ENCODE assay signal across 1 cellular context in genomic region chr1:54464477-54465146, GRCh38.
TF ChIP-seq lines count a peak whose summit lies in the region.

No MANE protein-coding gene starts in this region.

TF ChIP-seq in K562, 482 proteins besides CTCF, POLR2A, EP300 and RAD21 (continued from another document and continues in another):
- no peak for TF ChIP-seq POLR3G (IDR thresholded peaks at IDR 0.05; ENCODE audit: extremely low read depth, insufficient read length, insufficient replicate concordance)
- TF ChIP-seq SP1 (CRISPR knock-in tag; IDR thresholded peaks at IDR 0.05) = peak; percentile 26; the same call in 1 of the 2 replicates
- no peak for TF ChIP-seq CCAR2 (IDR thresholded peaks at IDR 0.05; ENCODE audit: low read depth, low read length)
- no peak for TF ChIP-seq SP2 (IDR thresholded peaks at IDR 0.05; ENCODE audit: extremely low read depth, low read depth, low read length, poor library complexity, severe bottlenecking)
- TF ChIP-seq EP400 (IDR thresholded peaks at IDR 0.05) = peak; percentile 51; the same call in 1 of the 2 replicates
- TF ChIP-seq ETV1 (tag; conservative IDR thresholded peaks at IDR 0.05; ENCODE audit: low read depth) = peak; percentile 97
- TF ChIP-seq NFATC3 (IDR thresholded peaks at IDR 0.05) = no peak
- no peak for TF ChIP-seq RHOXF2B (CRISPR knock-in tag; conservative IDR thresholded peaks at IDR 0.05)
- TF ChIP-seq BCL6 (CRISPR knock-in tag; IDR thresholded peaks at IDR 0.05) = no peak
- TF ChIP-seq PRPF4 (IDR thresholded peaks at IDR 0.05; ENCODE audit: insufficient read depth, low read depth, low read length, poor library complexity, severe bottlenecking) = no peak
- TF ChIP-seq XRCC3 (IDR thresholded peaks at IDR 0.05) = no peak
- TF ChIP-seq SRSF3 (IDR thresholded peaks at IDR 0.05; ENCODE audit: insufficient read depth, low read length) = no peak
- TF ChIP-seq STAG1 (CRISPR knock-in tag; IDR thresholded peaks at IDR 0.05; ENCODE audit: borderline replicate concordance) = no peak
- no peak for TF ChIP-seq HBP1 (CRISPR knock-in tag; IDR thresholded peaks at IDR 0.05)
- peak; percentile 96 for TF ChIP-seq TAL1 (IDR thresholded peaks at IDR 0.05)
- TF ChIP-seq ZBTB8A (IDR thresholded peaks at IDR 0.05; ENCODE audit: partially characterized antibody) = no peak
- no peak for TF ChIP-seq ZNF324 (CRISPR knock-in tag; IDR thresholded peaks at IDR 0.05)
- TF ChIP-seq ZBED1 (IDR thresholded peaks at IDR 0.05) = peak; percentile 85; the same call in 1 of the 2 replicates
- no peak for TF ChIP-seq ZNF280A (IDR thresholded peaks at IDR 0.05; ENCODE audit: low read depth, partially characterized antibody)
- no peak for TF ChIP-seq MTA1 (IDR thresholded peaks at IDR 0.05; ENCODE audit: borderline replicate concordance)
- peak in 1 of 2 experiments; percentile 75; a peak in 2 of 4 replicates for TF ChIP-seq FOXK2 (conservative IDR thresholded peaks at IDR 0.05 in 1 of 2, IDR thresholded peaks at IDR 0.05 in 1 of 2; ENCODE audit: low read depth in 2 of 2)
- TF ChIP-seq ZNF280B (CRISPR knock-in tag; IDR thresholded peaks at IDR 0.05) = no peak
- no peak for TF ChIP-seq ZNF445 (CRISPR knock-in tag; IDR thresholded peaks at IDR 0.05; ENCODE audit: low read depth)
- TF ChIP-seq REST (CRISPR knock-in tag; IDR thresholded peaks at IDR 0.05; ENCODE audit: low read depth) = no peak
- peak; percentile 62 to 92; a peak in 1 of 4 replicates for TF ChIP-seq ARNT (IDR thresholded peaks at IDR 0.05)
- TF ChIP-seq PHF21A (IDR thresholded peaks at IDR 0.05; ENCODE audit: borderline replicate concordance, low read depth) = peak; percentile 93
- no peak for TF ChIP-seq RBM15 (IDR thresholded peaks at IDR 0.05; ENCODE audit: insufficient read depth, low read length)
- TF ChIP-seq CGGBP1 (CRISPR knock-in tag; IDR thresholded peaks at IDR 0.05) = no peak
- no peak for TF ChIP-seq HSF4 (CRISPR knock-in tag; IDR thresholded peaks at IDR 0.05; ENCODE audit: borderline replicate concordance)
- no peak for TF ChIP-seq ZNF143 (CRISPR knock-in tag; IDR thresholded peaks at IDR 0.05)
- peak; percentile 87 for TF ChIP-seq MECOM (CRISPR knock-in tag; IDR thresholded peaks at IDR 0.05)
- TF ChIP-seq SNIP1 (IDR thresholded peaks at IDR 0.05; ENCODE audit: low read depth) = no peak
- peak; percentile 98 for TF ChIP-seq ARID1B (IDR thresholded peaks at IDR 0.05)
- TF ChIP-seq PYGO2 (tag; IDR thresholded peaks at IDR 0.05) = no peak
- peak; percentile 73; the same call in 1 of the 2 replicates for TF ChIP-seq TOE1 (IDR thresholded peaks at IDR 0.05; ENCODE audit: borderline replicate concordance)
- no peak for TF ChIP-seq TOE1 (CRISPR knock-in tag; IDR thresholded peaks at IDR 0.05; ENCODE audit: borderline replicate concordance, low read depth)
- TF ChIP-seq MLX (CRISPR knock-in tag; conservative IDR thresholded peaks at IDR 0.05) = no peak
- TF ChIP-seq MTA3 (IDR thresholded peaks at IDR 0.05; ENCODE audit: borderline replicate concordance) = peak; percentile 82; the same call in 1 of the 2 replicates
- no peak for TF ChIP-seq CBX2 (IDR thresholded peaks at IDR 0.05; ENCODE audit: insufficient read depth, low read length, poor library complexity, severe bottlenecking)
- TF ChIP-seq HOMEZ (CRISPR knock-in tag; IDR thresholded peaks at IDR 0.05) = no peak
- TF ChIP-seq RBM25 (IDR thresholded peaks at IDR 0.05; ENCODE audit: low read depth, low read length, severe bottlenecking) = no peak
- peak; percentile 82 for TF ChIP-seq HES1 (IDR thresholded peaks at IDR 0.05; ENCODE audit: low read depth)
- TF ChIP-seq MED1 (CRISPR knock-in tag; IDR thresholded peaks at IDR 0.05; ENCODE audit: borderline replicate concordance) = no peak
- peak; percentile 57; the same call in 1 of the 2 replicates for TF ChIP-seq EHMT2 (IDR thresholded peaks at IDR 0.05)
- no peak; the same call in 1 of the 2 replicates for TF ChIP-seq ZBTB9 (CRISPR knock-in tag; IDR thresholded peaks at IDR 0.05)
- no peak for TF ChIP-seq CSDE1 (IDR thresholded peaks at IDR 0.05)
- 0 out of 2 replicates have a peak, but pooled peaks have one; percentile 11 for TF ChIP-seq ZNF57 (CRISPR knock-in tag; IDR thresholded peaks at IDR 0.05)
- TF ChIP-seq RBM22 (IDR thresholded peaks at IDR 0.05; ENCODE audit: low read depth, low read length, poor library complexity, severe bottlenecking) = no peak
- TF ChIP-seq ASH1L (IDR thresholded peaks at IDR 0.05; ENCODE audit: borderline replicate concordance, low read depth, partially characterized antibody) = no peak
- peak; percentile 79 for TF ChIP-seq MAX (CRISPR knock-in tag; IDR thresholded peaks at IDR 0.05)
- no peak; the same call in 1 of the 2 replicates for TF ChIP-seq CHAMP1 (IDR thresholded peaks at IDR 0.05)
- peak; percentile 97 for TF ChIP-seq ETV5 (CRISPR knock-in tag; IDR thresholded peaks at IDR 0.05; ENCODE audit: low read depth)
- TF ChIP-seq VEZF1 (CRISPR knock-in tag; IDR thresholded peaks at IDR 0.05) = peak; percentile 86
